ENCODE assay signal across 28 cellular contexts in the genomic region with DNA sequence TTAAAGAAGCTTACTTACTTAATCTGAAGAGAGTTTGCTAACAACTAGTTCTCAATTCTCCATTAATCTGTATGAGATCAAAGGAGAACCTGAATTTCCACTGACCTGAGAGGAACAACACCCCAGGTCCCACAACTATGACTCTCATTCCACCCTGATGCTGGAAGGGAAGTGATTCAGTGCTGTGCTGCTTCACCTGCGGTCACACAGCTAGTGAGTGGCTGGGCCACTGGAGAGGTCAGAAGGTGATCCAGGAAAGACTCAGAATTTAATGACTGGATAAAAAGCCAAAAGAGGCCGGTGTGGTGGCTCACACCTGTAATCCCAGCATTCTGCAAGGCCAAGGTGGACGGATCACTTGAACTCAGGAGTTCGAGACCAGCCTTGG. TPM values are rescaled to one million over a fixed set of nuclear protein-coding genes. Genes with fewer than 3 reads are reported as not detected.
A peak's percentile ranks its signal among the peaks of the same experiment; 100 is the strongest.
DNase-seq lines count a peak whose midpoint lies in the region; ATAC-seq and TF ChIP-seq lines count a peak whose summit lies in the region.
"Had no signal": no experiment of that assay in that cellular context is flagged by ENCODE, and none has a peak within 500 bp of the region (broad histone marks: within the 10 kb centered on the region; RNA-seq: fewer than 3 reads in every experiment).

No MANE protein-coding gene starts in this region.

- no TSS peak for BruUV-seq in HCT116 (replicated peaks; lab: Mats Ljungman, UMichigan)

- DNase-seq in HCT116 (ENCODE audit: low read depth, low spot score) (no peak), glomerular visceral epithelial cell (ENCODE audit: extremely low spot score) (peak; percentile 12), gastrocnemius medialis (no peak), dermis blood vessel endothelial cell (no peak), MG63 (no peak), A172 (ENCODE audit: low spot score) (no peak), ecto neural progenitor cell (ENCODE audit: low spot score) (no peak)
- DNase-seq: activated T-cell treated with anti-CD3 and anti-CD28 coated beads, Interleukin-2, amount 50 U/mL, for 72 hours; DMS153; erythroblast; GF-D8; immature natural killer cell; NCI-H187 treated with DMSO at 0.1 percent for 48 hours; NCI-H226; NCI-H82; nephron progenitor cell; posterior cingulate gyrus; SK-N-SH; stimulated activated CD8-positive, alpha-beta memory T cell treated with anti-CD3 and anti-CD28 coated beads, Interleukin-4, amount 100 ng/mL, for 48 hours; T-helper 9 cell had no signal

- no peak overlapping the region for H3K9ac ChIP-seq in HCT116 (ENCODE audit: low read length)
- H3K9ac ChIP-seq: SK-N-SH had no signal

- RAD21 ChIA-PET in HCT116 (lab: Charles Lee; ENCODE audit: low non-redundant PET in 1 of 2, low total read pairs in 2 of 2, uncharacterized antibody in 2 of 2, unreplicated experiment in 2 of 2): no interaction called here

- H3K4me1 Mint-ChIP-seq in activated T-helper 17 cell treated with anti-CD3 and anti-CD28 coated beads, Interleukin-2, amount 50 U/mL, for 72 hours: no peaks in the 10 kb centered on the region
- H3K4me1 Mint-ChIP-seq: immature natural killer cell, memory B cell had no signal

- no peaks in the 10 kb centered on the region for H3K27me3 Mint-ChIP-seq in activated T-helper 17 cell treated with anti-CD3 and anti-CD28 coated beads, Interleukin-2, amount 50 U/mL, for 72 hours
- H3K27me3 Mint-ChIP-seq: activated naive CD8-positive, alpha-beta T cell; dendritic cell treated with granulocyte-macrophage colony-stimulating factor and Interleukin-4, amounts not matched to agents 40 ng/mL and 50 ng/mL, for 4 days; IgD-negative memory B cell had no signal

- H3K4me3 ChIP-seq in HCT116 (replicated peaks in 1 of 2; ENCODE audit: low read depth in 1 of 2, low read length in 2 of 2) (no peak overlapping the region), gastrocnemius medialis (no peak overlapping the region), MG63 (no peak overlapping the region)
- H3K4me3 ChIP-seq: GM12878 had no signal

- intact Hi-C loops in HCT116 (cut with micrococcal nuclease) (no loop called here), gastrocnemius medialis (cut with DNase I; ENCODE audit: low total_unique reads) (no loop called here)

- H3K79me2 ChIP-seq in HCT116 (ENCODE audit: insufficient read depth, low read length): no peaks in the 10 kb centered on the region

- no peaks in the 10 kb centered on the region for H3K9me3 ChIP-seq in HCT116 (ENCODE audit: control insufficient read depth in 1 of 2, insufficient read depth in 1 of 2, low read depth in 1 of 2, low read length in 2 of 2)
- H3K9me3 ChIP-seq in gastrocnemius medialis: no peaks in the 10 kb centered on the region
- no peaks in the 10 kb centered on the region for H3K9me3 ChIP-seq in MG63
- H3K9me3 ChIP-seq: SK-N-SH had no signal

- no peak overlapping the region for H3K27ac Mint-ChIP-seq in activated T-helper 17 cell treated with anti-CD3 and anti-CD28 coated beads, Interleukin-2, amount 50 U/mL, for 72 hours
- H3K27ac Mint-ChIP-seq: activated naive CD8-positive, alpha-beta T cell; activated T-cell treated with anti-CD3 and anti-CD28 coated beads, Interleukin-2, amount 50 U/mL, for 72 hours; dendritic cell treated with granulocyte-macrophage colony-stimulating factor and Interleukin-4, amounts not matched to agents 40 ng/mL and 50 ng/mL, for 4 days; IgD-negative memory B cell; immature natural killer cell; memory B cell; nephron progenitor cell had no signal

- H2AFZ ChIP-seq in HCT116 (ENCODE audit: low read depth, low read length, poor library complexity, severe bottlenecking): no peak overlapping the region

- H3K36me3 Mint-ChIP-seq in activated T-helper 17 cell treated with anti-CD3 and anti-CD28 coated beads, Interleukin-2, amount 50 U/mL, for 72 hours (ENCODE audit: low read depth): no peaks in the 10 kb centered on the region
- H3K36me3 Mint-ChIP-seq: activated naive CD8-positive, alpha-beta T cell; IgD-negative memory B cell; immature natural killer cell; memory B cell had no signal

- no peaks in the 10 kb centered on the region for H4K20me1 ChIP-seq in HCT116 (ENCODE audit: insufficient read depth)

- H3K36me3 ChIP-seq in HCT116 (ENCODE audit: control insufficient read depth in 1 of 2, insufficient read depth in 2 of 2, low read length in 2 of 2) (no peaks in the 10 kb centered on the region), gastrocnemius medialis (no peaks in the 10 kb centered on the region), MG63 (no peaks in the 10 kb centered on the region)

- no peaks in the 10 kb centered on the region for H3K27me3 ChIP-seq in HCT116 (ENCODE audit: insufficient read depth, low read length)
- H3K27me3 ChIP-seq in gastrocnemius medialis: no peaks in the 10 kb centered on the region
- H3K27me3 ChIP-seq in MG63: no peaks in the 10 kb centered on the region

- CTCF ChIA-PET in HCT116 (lab: Charles Lee): no interaction called here

- ATAC-seq in HCT116: peak; percentile 64
- ATAC-seq in activated T-helper 17 cell treated with anti-CD3 and anti-CD28 coated beads, Interleukin-2, amount 50 U/mL, for 72 hours (replicated peaks): peak; percentile 63
- no peak for ATAC-seq in gastrocnemius medialis
- ATAC-seq: GM12878, Panc1 had no signal

- no peak for TF ChIP-seq CTCF in HCT116 (IDR thresholded peaks at IDR 0.05 in 2 of 3, conservative IDR thresholded peaks at IDR 0.05 in 1 of 3; ENCODE audit: borderline replicate concordance in 1 of 3, insufficient read depth in 1 of 3, low read depth in 2 of 3, low read length in 2 of 3)
- TF ChIP-seq CTCF in gastrocnemius medialis (IDR thresholded peaks at IDR 0.05 in 4 of 5, conservative IDR thresholded peaks at IDR 0.05 in 1 of 5): no peak

- no peaks in the 10 kb centered on the region for H3K9me3 Mint-ChIP-seq in activated T-helper 17 cell treated with anti-CD3 and anti-CD28 coated beads, Interleukin-2, amount 50 U/mL, for 72 hours
- H3K9me3 Mint-ChIP-seq: activated T-cell treated with anti-CD3 and anti-CD28 coated beads, Interleukin-2, amount 50 U/mL, for 72 hours; dendritic cell treated with granulocyte-macrophage colony-stimulating factor and Interleukin-4, amounts not matched to agents 40 ng/mL and 50 ng/mL, for 4 days; IgD-negative memory B cell; immature natural killer cell; memory B cell; nephron progenitor cell had no signal

- in situ Hi-C loops in gastrocnemius medialis (cut with MboI; ENCODE audit: low sequenced_read_pairs in 4 of 4): no loop called here

- H3K4me2 ChIP-seq in HCT116 (ENCODE audit: low read length): peak overlapping the region; percentile 40
- H3K4me2 ChIP-seq: SK-N-SH had no signal

- H3K9me2 ChIP-seq in HCT116 (ENCODE audit: insufficient read depth): no peaks in the 10 kb centered on the region
- H3K9me2 ChIP-seq: SK-N-SH had no signal

- peaks cover 0 to 13% of the 10 kb centered on the region in 2 experiments; a peak in 3 of 4 replicates for H3K4me1 ChIP-seq in HCT116 (ENCODE audit: control insufficient read depth in 1 of 2, insufficient read depth in 2 of 2, low read length in 2 of 2)
- peaks cover 71 to 78% of the 10 kb centered on the region in 2 donors for H3K4me1 ChIP-seq in gastrocnemius medialis

- H3K4me3 Mint-ChIP-seq in activated T-helper 17 cell treated with anti-CD3 and anti-CD28 coated beads, Interleukin-2, amount 50 U/mL, for 72 hours: no peak overlapping the region
- H3K4me3 Mint-ChIP-seq: activated naive CD8-positive, alpha-beta T cell; activated T-cell treated with anti-CD3 and anti-CD28 coated beads, Interleukin-2, amount 50 U/mL, for 72 hours; dendritic cell treated with granulocyte-macrophage colony-stimulating factor and Interleukin-4, amounts not matched to agents 40 ng/mL and 50 ng/mL, for 4 days; IgD-negative memory B cell; immature natural killer cell; memory B cell; nephron progenitor cell had no signal

- no peak for TF ChIP-seq RAD21 in HCT116 (IDR thresholded peaks at IDR 0.05; ENCODE audit: low read depth)

- TF ChIP-seq POLR2A in HCT116 (IDR thresholded peaks at IDR 0.05; ENCODE audit: borderline replicate concordance, extremely low read depth, insufficient read depth, insufficient read length) (no peak), gastrocnemius medialis (IDR thresholded peaks at IDR 0.05) (no peak)

- POLR2A ChIA-PET in HCT116 (lab: Charles Lee): no interaction called here

- H3K27ac ChIP-seq in HCT116 (ENCODE audit: low read depth, low read length): no peak overlapping the region
- peak overlapping the region in 3 of 4 donors; percentile 31 to 78 (median 65) for H3K27ac ChIP-seq in gastrocnemius medialis
- H3K27ac ChIP-seq: HL-60 had no signal

TF ChIP-seq in HCT116, 20 proteins besides CTCF, POLR2A, EP300 and RAD21:
- TF ChIP-seq SP1 (IDR thresholded peaks at IDR 0.05; ENCODE audit: low read depth) (peak; percentile 34; the same call in 1 of the 2 replicates), FOSL1 (IDR thresholded peaks at IDR 0.05; ENCODE audit: low read depth) (peak; percentile 31; the same call in 1 of the 2 replicates)
- TF ChIP-seq, protein P1, sequence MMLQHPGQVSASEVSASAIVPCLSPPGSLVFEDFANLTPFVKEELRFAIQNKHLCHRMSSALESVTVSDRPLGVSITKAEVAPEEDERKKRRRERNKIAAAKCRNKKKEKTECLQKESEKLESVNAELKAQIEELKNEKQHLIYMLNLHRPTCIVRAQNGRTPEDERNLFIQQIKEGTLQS (IDR thresholded peaks at IDR 0.05): no peak

RNA-seq across cellular contexts. Expression of a gene that starts 23.6 kb away (rescaled TPM):
- total RNA-seq in HCT116 (2021; ENCODE audit: unreplicated experiment) (3.4 TPM), gastrocnemius medialis (100 to 1,000 TPM; 146 to 331 (median 186) TPM), dermis blood vessel endothelial cell (0.68 and 3.6 TPM in 2 replicates)
- 0.72 and 0.82 TPM in 2 replicates for polyA plus RNA-seq in HCT116 (2012)
- total RNA-seq in activated T-helper 17 cell treated with anti-CD3 and anti-CD28 coated beads, Interleukin-2, amount 50 U/mL, for 72 hours: 1 to 10 TPM; 1.1 to 3.4 TPM
- 0.03 TPM in 1 of 2 replicates, not detected in the other for total RNA-seq in MG63 (2014; rRNA removed; shearing (Covaris generic); ENCODE audit: low replicate concordance)
- total RNA-seq in A172 (2014; rRNA removed; shearing (Covaris generic)): 0.91 and 2.5 TPM in 2 replicates

Comparison
In these comparisons a context has a peak if more than half of its experiments do, and no peak if none do; other contexts are left out.
1. ATAC-seq: peak in HCT116 (single experiment) and activated T-helper 17 cell treated with anti-CD3 and anti-CD28 coated beads, Interleukin-2, amount 50 U/mL, for 72 hours (single experiment); none in gastrocnemius medialis (0 of 2).
2. RNA of a gene that starts 23.6 kb away (total RNA-seq): 146 to 331 TPM in gastrocnemius medialis; 3.4 TPM in HCT116 (single experiment), 1.1 to 3.4 TPM in activated T-helper 17 cell treated with anti-CD3 and anti-CD28 coated beads, Interleukin-2, amount 50 U/mL, for 72 hours, 0.91 to 2.5 TPM in A172, 0.68 to 3.6 TPM in dermis blood vessel endothelial cell and 0.03 TPM in MG63; every median in the first group is over 10 times any median in the second.